In the genomic region with DNA sequence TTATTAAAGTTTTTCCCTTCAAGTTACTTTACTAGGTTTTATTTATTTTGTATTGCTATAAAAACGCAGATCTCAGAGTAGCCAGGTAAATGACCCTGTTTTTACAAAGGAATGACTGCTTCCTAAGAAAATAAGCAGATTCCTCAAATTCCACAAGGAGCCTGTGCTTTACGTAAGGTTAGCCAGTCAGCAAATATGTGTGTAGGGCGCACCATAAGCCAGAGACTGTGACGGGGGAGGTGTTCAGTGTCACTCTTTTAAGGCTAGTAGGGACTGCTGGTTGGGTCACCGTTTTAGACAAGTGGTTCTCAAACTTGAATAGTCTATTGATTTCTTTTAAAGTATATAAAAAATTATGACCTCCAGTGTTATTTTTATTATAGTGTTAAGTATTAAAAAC, we compare ENCODE assay signal across 23 cellular contexts.
A peak's percentile ranks its signal among the peaks of the same experiment; 100 is the strongest.
DNase-seq lines count a peak whose midpoint lies in the region; ATAC-seq and TF ChIP-seq lines count a peak whose summit lies in the region.
"Had no signal": no experiment of that assay in that cellular context is flagged by ENCODE, and none has a peak within 500 bp of the region (broad histone marks: within the 10 kb centered on the region; RNA-seq: fewer than 3 reads in every experiment).

No MANE protein-coding gene starts in this region.

- H3K4me3 ChIP-seq in suprapubic skin: no peak overlapping the region
- H3K4me3 ChIP-seq: body of pancreas, colonic mucosa, thoracic aorta had no signal

- no peak overlapping the region for H3K27ac ChIP-seq in suprapubic skin
- H3K27ac ChIP-seq: body of pancreas, colonic mucosa, thoracic aorta had no signal

- ATAC-seq in GM21423 (IDR thresholded peaks at IDR 0.05; ENCODE audit: unreplicated experiment): no peak
- ATAC-seq: body of pancreas; naive thymus-derived CD8-positive, alpha-beta T cell; stimulated activated naive B cell treated with anti-CD40 and anti-IgM and Interleukin-4, amounts not matched to agents 10 μg/mL and 1 μg/mL and 100 μg/mL, for 72 hours had no signal

- no peaks in the 10 kb centered on the region for H3K9me3 ChIP-seq in suprapubic skin
- H3K9me3 ChIP-seq: body of pancreas, colonic mucosa, thoracic aorta had no signal

- no peaks in the 10 kb centered on the region for H3K36me3 ChIP-seq in suprapubic skin
- H3K36me3 ChIP-seq: colonic mucosa, thoracic aorta had no signal

- H3K4me1 Mint-ChIP-seq in nephron: peaks cover 43% of the 10 kb centered on the region
- H3K4me1 Mint-ChIP-seq: activated naive CD8-positive, alpha-beta T cell treated with anti-CD3 and anti-CD28 coated beads for 36 hours; memory B cell; naive thymus-derived CD8-positive, alpha-beta T cell; stimulated activated naive B cell treated with anti-CD40 and anti-IgM and Interleukin-4, amounts not matched to agents 10 μg/mL and 1 μg/mL and 100 μg/mL, for 72 hours had no signal

- TF ChIP-seq EP300 in suprapubic skin (IDR thresholded peaks at IDR 0.05): no peak

- peak overlapping the region; percentile 11 to 83 (median 31) for H3K27ac Mint-ChIP-seq in nephron
- H3K27ac Mint-ChIP-seq: activated naive CD8-positive, alpha-beta T cell treated with anti-CD3 and anti-CD28 coated beads for 36 hours; memory B cell; naive thymus-derived CD8-positive, alpha-beta T cell; stimulated activated naive B cell treated with anti-CD40 and anti-IgM and Interleukin-4, amounts not matched to agents 10 μg/mL and 1 μg/mL and 100 μg/mL, for 72 hours had no signal

- H3K4me1 ChIP-seq in suprapubic skin: peaks cover 11% of the 10 kb centered on the region
- H3K4me1 ChIP-seq: body of pancreas, colonic mucosa had no signal

- TF ChIP-seq CTCF in nephron (IDR thresholded peaks at IDR 0.05; ENCODE audit: unreplicated experiment in 3 of 3) (no peak), suprapubic skin (IDR thresholded peaks at IDR 0.05) (no peak)

- no peaks in the 10 kb centered on the region for H3K36me3 Mint-ChIP-seq in nephron (ENCODE audit: low read depth)
- H3K36me3 Mint-ChIP-seq: activated naive CD8-positive, alpha-beta T cell treated with anti-CD3 and anti-CD28 coated beads for 36 hours; memory B cell; naive thymus-derived CD8-positive, alpha-beta T cell; stimulated activated naive B cell treated with anti-CD40 and anti-IgM and Interleukin-4, amounts not matched to agents 10 μg/mL and 1 μg/mL and 100 μg/mL, for 72 hours had no signal

- WGBS in suprapubic skin: 50% methylated on average over 5 of the region's 5 CpGs

- no peaks in the 10 kb centered on the region for H3K27me3 ChIP-seq in suprapubic skin
- H3K27me3 ChIP-seq: body of pancreas, colonic mucosa had no signal

- peak; percentile 29 for DNase-seq in Caki2 (ENCODE audit: low read depth)
- DNase-seq in NCI-H460 (ENCODE audit: extremely low read depth, low read depth): peak; percentile 18
- peak; percentile 60 for DNase-seq in iPS DF 19.7 (ENCODE audit: low read depth, low spot score)
- no peak for DNase-seq in NCI-H526 (lab: John Stamatoyannopoulos, UW)
- DNase-seq in DMS79 (lab: John Stamatoyannopoulos, UW): no peak
- DNase-seq in suprapubic skin (ENCODE audit: low spot score in 2 of 2): no peak
- DNase-seq: activated naive CD8-positive, alpha-beta T cell treated with anti-CD3 and anti-CD28 coated beads for 36 hours; body of pancreas; C1 segment of cervical spinal cord; colonic mucosa; glutamatergic neuron; GOT3; naive thymus-derived CD8-positive, alpha-beta T cell; NCI-H1436; NCI-H524; posterior cingulate gyrus; Right ventricle myocardium superior; stimulated activated CD4-positive, alpha-beta T cell treated with anti-CD3 and anti-CD28 coated beads, Interleukin-1b, Interleukin-23, amount 100 ng/mL, for 48 hours; stimulated activated naive B cell treated with anti-CD40 and anti-IgM and Interleukin-4, amounts not matched to agents 10 μg/mL and 1 μg/mL and 100 μg/mL, for 72 hours had no signal

- no peak overlapping the region for H3K4me3 Mint-ChIP-seq in nephron
- H3K4me3 Mint-ChIP-seq: activated naive CD8-positive, alpha-beta T cell treated with anti-CD3 and anti-CD28 coated beads for 36 hours; memory B cell; naive thymus-derived CD8-positive, alpha-beta T cell; stimulated activated naive B cell treated with anti-CD40 and anti-IgM and Interleukin-4, amounts not matched to agents 10 μg/mL and 1 μg/mL and 100 μg/mL, for 72 hours had no signal

- TF ChIP-seq POLR2A in suprapubic skin (IDR thresholded peaks at IDR 0.05): no peak

- H3K27me3 Mint-ChIP-seq in nephron (ENCODE audit: low read depth): no peaks in the 10 kb centered on the region
- H3K27me3 Mint-ChIP-seq: naive thymus-derived CD8-positive, alpha-beta T cell; stimulated activated naive B cell treated with anti-CD40 and anti-IgM and Interleukin-4, amounts not matched to agents 10 μg/mL and 1 μg/mL and 100 μg/mL, for 72 hours had no signal

- in situ Hi-C loops in Caki2 (cut with HindIII; ENCODE audit: low pct_unique_long_range_greater_than_20kb, low sequenced_read_pairs): no loop called here

- H3K9me3 Mint-ChIP-seq in nephron: no peaks in the 10 kb centered on the region
- H3K9me3 Mint-ChIP-seq: activated naive CD8-positive, alpha-beta T cell treated with anti-CD3 and anti-CD28 coated beads for 36 hours; memory B cell; naive thymus-derived CD8-positive, alpha-beta T cell; stimulated activated naive B cell treated with anti-CD40 and anti-IgM and Interleukin-4, amounts not matched to agents 10 μg/mL and 1 μg/mL and 100 μg/mL, for 72 hours had no signal

Comparison
In these comparisons a context has a peak if more than half of its experiments do, and no peak if none do; other contexts are left out.
1. DNase-seq: peak in Caki2 (single experiment), NCI-H460 (single experiment) and iPS DF 19.7 (single experiment); none in NCI-H526 (0 of 2), DMS79 (single experiment) and suprapubic skin (0 of 2).